8 cellular contexts compared by ENCODE assay signal in the genomic region with DNA sequence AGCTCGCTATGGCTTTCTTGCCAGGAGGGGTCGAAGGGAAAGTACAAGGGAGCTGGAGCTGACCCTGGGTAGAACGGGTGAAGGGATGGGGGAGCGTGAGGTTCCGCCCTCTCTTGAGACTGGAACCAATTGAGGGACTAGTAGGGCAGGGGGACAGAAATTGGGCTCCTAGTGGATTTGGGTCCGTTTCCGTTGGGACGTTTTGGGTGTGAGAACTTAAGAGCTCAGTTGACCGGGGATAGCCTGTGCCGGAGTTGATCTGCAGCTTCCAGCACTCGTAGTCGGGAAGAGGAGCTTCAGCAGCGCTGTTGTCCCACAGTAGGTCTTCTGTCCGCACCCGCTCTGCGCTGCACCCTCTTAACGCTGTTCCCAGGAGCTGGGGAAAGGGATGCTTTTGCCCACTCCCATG. TPM values are rescaled to one million over a fixed set of nuclear protein-coding genes. Genes with fewer than 3 reads are reported as not detected.
A peak's percentile ranks its signal among the peaks of the same experiment; 100 is the strongest.
DNase-seq lines count a peak whose midpoint lies in the region; ATAC-seq and TF ChIP-seq lines count a peak whose summit lies in the region.

No MANE protein-coding gene starts in this region.

- H3K27ac Mint-ChIP-seq in chondrocyte (ENCODE audit: unreplicated experiment) = peak overlapping the region; percentile 98
- H3K27ac Mint-ChIP-seq in stimulated activated naive CD8-positive, alpha-beta T cell treated with anti-CD3 and anti-CD28 coated beads, Interleukin-15, Interleukin-2, amounts not matched to agents 100 ng/mL and 50 ng/mL, for 24 hours = peak overlapping the region; percentile 96

- POLR2A ChIA-PET in Panc1 (lab: Charles Lee) = interaction anchor here (0.6 to 1.1 kb wide), 3 partner anchors 16 to 900 kb away, joined by 3 to 6 read pairs (median 3); a partner anchor contains a TSS

- TF ChIP-seq CTCF in Panc1 (IDR thresholded peaks at IDR 0.05) = no peak
- TF ChIP-seq CTCF in chondrocyte (IDR thresholded peaks at IDR 0.05) = no peak

- H3K27me3 Mint-ChIP-seq in chondrocyte (ENCODE audit: low read depth) = peaks cover 2% of the 10 kb centered on the region
- no peaks in the 10 kb centered on the region for H3K27me3 Mint-ChIP-seq in stimulated activated naive CD8-positive, alpha-beta T cell treated with anti-CD3 and anti-CD28 coated beads, Interleukin-15, Interleukin-2, amounts not matched to agents 100 ng/mL and 50 ng/mL, for 24 hours

- no peaks in the 10 kb centered on the region for H3K27me3 ChIP-seq in HAP-1 (ENCODE audit: low read depth)
- no peaks in the 10 kb centered on the region for H3K27me3 ChIP-seq in Panc1 (ENCODE audit: control insufficient read depth, insufficient read depth, low read length)

- H3K4me1 ChIP-seq in HAP-1 (peaks cover 13% of the 10 kb centered on the region), Panc1 (ENCODE audit: control insufficient read depth, insufficient read depth, low read length) (peaks cover 6% of the 10 kb centered on the region)

- peak overlapping the region; percentile 98 for H3K27ac ChIP-seq in Panc1 (ENCODE audit: low read length)

- in situ Hi-C loops in HAP-1 (cut with MboI; ENCODE audit: low sequenced_read_pairs) (loop anchor here (5.0 kb wide), 1 partner anchor 55 kb away; no protein-coding TSS in a partner anchor), Panc1 (cut with HindIII; ENCODE audit: low pct_unique_long_range_greater_than_20kb, low sequenced_read_pairs) (no loop called here)

- CTCF ChIA-PET in Panc1 (lab: Charles Lee) = interaction anchor here (0.5 to 0.9 kb wide), 4 partner anchors 40 to 92 kb away, joined by 3 to 4 read pairs (median 4); no protein-coding TSS in a partner anchor

- peak overlapping the region; percentile 100 for H3K4me3 Mint-ChIP-seq in chondrocyte (ENCODE audit: unreplicated experiment)
- H3K4me3 Mint-ChIP-seq in stimulated activated naive CD8-positive, alpha-beta T cell treated with anti-CD3 and anti-CD28 coated beads, Interleukin-15, Interleukin-2, amounts not matched to agents 100 ng/mL and 50 ng/mL, for 24 hours = peak overlapping the region; percentile 96

- DNase-seq in DMS114 treated with DMSO at 0.1 percent for 48 hours (lab: John Stamatoyannopoulos, UW; ENCODE audit: unreplicated experiment) (peak; percentile 22), HAP-1 (ENCODE audit: low spot score in 2 of 2) (peak; percentile 14 to 43), Panc1 (ENCODE audit: low read depth, low spot score) (no peak), chondrocyte (ENCODE audit: low spot score) (no peak), left kidney (ENCODE audit: low read depth, low spot score) (peak; percentile 60), ecto neural progenitor cell (ENCODE audit: low spot score) (no peak)

- no peaks in the 10 kb centered on the region for H3K9me3 Mint-ChIP-seq in chondrocyte (ENCODE audit: low read depth)
- no peaks in the 10 kb centered on the region for H3K9me3 Mint-ChIP-seq in stimulated activated naive CD8-positive, alpha-beta T cell treated with anti-CD3 and anti-CD28 coated beads, Interleukin-15, Interleukin-2, amounts not matched to agents 100 ng/mL and 50 ng/mL, for 24 hours

- H3K4me3 ChIP-seq in HAP-1 (peak overlapping the region; percentile 78), Panc1 (ENCODE audit: low read depth in 2 of 2, low read length in 2 of 2) (peak overlapping the region; percentile 97 to 99)

- ATAC-seq in Panc1 = peak; percentile 70
- no peak for ATAC-seq in HG03565 (IDR thresholded peaks at IDR 0.05; ENCODE audit: unreplicated experiment)

- H3K9me3 ChIP-seq in HAP-1 (no peaks in the 10 kb centered on the region), Panc1 (ENCODE audit: control insufficient read depth, insufficient read depth, low read depth, low read length) (no peaks in the 10 kb centered on the region)

- BruUV-seq in Panc1 (replicated peaks; lab: Mats Ljungman, UMichigan) = TSS peak; percentile 93

- peaks cover 16% of the 10 kb centered on the region for H3K36me3 Mint-ChIP-seq in chondrocyte (ENCODE audit: low read depth)
- peaks cover 41% of the 10 kb centered on the region for H3K36me3 Mint-ChIP-seq in stimulated activated naive CD8-positive, alpha-beta T cell treated with anti-CD3 and anti-CD28 coated beads, Interleukin-15, Interleukin-2, amounts not matched to agents 100 ng/mL and 50 ng/mL, for 24 hours (ENCODE audit: low read depth)

- intact Hi-C loops in Panc1 (cut with micrococcal nuclease; ENCODE audit: unreplicated experiment) = loop anchor here (2.0 kb wide), 1 partner anchor 34 kb away; no protein-coding TSS in a partner anchor

- peaks cover 30% of the 10 kb centered on the region for H3K36me3 ChIP-seq in HAP-1 (replicated peaks)
- H3K36me3 ChIP-seq in Panc1 (ENCODE audit: control insufficient read depth, insufficient read depth, low read length) = peaks cover 21% of the 10 kb centered on the region

- peaks cover 52% of the 10 kb centered on the region for H3K4me1 Mint-ChIP-seq in chondrocyte (ENCODE audit: low read depth)
- peaks cover 46% of the 10 kb centered on the region for H3K4me1 Mint-ChIP-seq in stimulated activated naive CD8-positive, alpha-beta T cell treated with anti-CD3 and anti-CD28 coated beads, Interleukin-15, Interleukin-2, amounts not matched to agents 100 ng/mL and 50 ng/mL, for 24 hours (ENCODE audit: low read depth)

RNA-seq across cellular contexts. Expression of a gene that starts 0.5 kb away (rescaled TPM):
- 60.5 TPM for total RNA-seq in Panc1 (2021; ENCODE audit: unreplicated experiment)
- 38.4 TPM for polyA plus RNA-seq in Panc1 (2012; ENCODE audit: insufficient read length)
- 28.7 to 29.2 TPM (median 29.2 TPM) in 3 replicates for total RNA-seq in chondrocyte

RNA-seq across cellular contexts. Expression of a gene that starts 0.7 kb away (rescaled TPM):
- total RNA-seq in Panc1 (2021; ENCODE audit: unreplicated experiment) (154 TPM), chondrocyte (113 to 135 TPM (median 121 TPM) in 3 replicates)
- polyA plus RNA-seq in Panc1 (2012; ENCODE audit: insufficient read length) = 244 TPM

RNA-seq across cellular contexts. Expression of a gene that starts 2.8 kb away (rescaled TPM):
- total RNA-seq in Panc1 (2021; ENCODE audit: unreplicated experiment) (3.5 TPM), chondrocyte (1.9 to 3.2 TPM (median 2.3 TPM) in 3 replicates)
- polyA plus RNA-seq in Panc1 (2012; ENCODE audit: insufficient read length) = 1.2 TPM

RNA-seq across cellular contexts. Expression of a gene that starts 16.4 kb away (rescaled TPM):
- total RNA-seq in Panc1 (2021; ENCODE audit: unreplicated experiment) (2.6 TPM), chondrocyte (1.6 to 2.2 TPM (median 1.8 TPM) in 3 replicates)
- 3.6 TPM for polyA plus RNA-seq in Panc1 (2012; ENCODE audit: insufficient read length)

RNA-seq across cellular contexts. Expression of a gene that starts 43.9 kb away (rescaled TPM):
- total RNA-seq in Panc1 (2021; ENCODE audit: unreplicated experiment) (84.6 TPM), chondrocyte (129 to 138 TPM (median 134 TPM) in 3 replicates)
- 113 TPM for polyA plus RNA-seq in Panc1 (2012; ENCODE audit: insufficient read length)

Comparison
In these comparisons a context has a peak if more than half of its experiments do, and no peak if none do; other contexts are left out.
1. DNase-seq: peak in DMS114 treated with DMSO at 0.1 percent for 48 hours (single experiment), HAP-1 (2 of 2) and left kidney (single experiment); none in Panc1 (single experiment), chondrocyte (single experiment) and ecto neural progenitor cell (single experiment).